ENCODE assay signal across 19 cellular contexts in genomic region chr1:32705516-32705915, GRCh38. TPM values are rescaled to one million over a fixed set of nuclear protein-coding genes. Genes with fewer than 3 reads are reported as not detected.
"Had no signal": no experiment of that assay in that cellular context is flagged by ENCODE, and none has a peak within 500 bp of the region (broad histone marks: within the 10 kb centered on the region; RNA-seq: fewer than 3 reads in every experiment).

No MANE protein-coding gene starts in this region.

- H3K4me3 ChIP-seq: right lobe of liver, testis, upper lobe of right lung had no signal

- DNase-seq: activated CD4-positive, alpha-beta memory T cell treated with anti-CD3 and anti-CD28 coated beads, Interleukin-2, amount 10 ng/mL, durations not matched to agents 7 days and 5 days; activated CD4-positive, alpha-beta T cell treated with anti-CD3 and anti-CD28 coated beads, Interleukin-2, amount 10 ng/mL, durations not matched to agents 24 days and 14 days; activated effector memory CD4-positive, alpha-beta T cell treated with Interleukin-2 at 50 U/mL for 16 hours; activated naive CD4-positive, alpha-beta T cell treated with anti-CD3 and anti-CD28 coated beads, Interleukin-2, amount 10 ng/mL, durations not matched to agents 7 days and 5 days; activated naive CD8-positive, alpha-beta T cell treated with anti-CD3 and anti-CD28 coated beads, Interleukin-2, amount 50 U/mL, for 24 hours; activated T-cell treated with anti-CD3 and anti-CD28 coated beads, Interleukin-2, amount 50 U/mL, for 72 hours; effector CD8-positive, alpha-beta T cell; hypothalamus; nephron progenitor cell; small intestine; stimulated activated CD4-positive, alpha-beta T cell treated with anti-CD3 and anti-CD28 coated beads, Interleukin-15, amount 100 ng/mL, for 24 hours; testis; upper lobe of right lung had no signal

- H3K27me3 ChIP-seq: right lobe of liver, testis, upper lobe of right lung had no signal

- H3K9ac ChIP-seq: parathyroid adenoma had no signal

- H3K27ac ChIP-seq: parathyroid adenoma, right lobe of liver, testis, upper lobe of right lung had no signal

- ATAC-seq: activated CD4-positive, CD25-positive, alpha-beta regulatory T cell treated with anti-CD3 and anti-CD28 coated beads, Interleukin-2, amount 50 U/mL, for 24 hours; activated naive CD8-positive, alpha-beta T cell treated with anti-CD3 and anti-CD28 coated beads, Interleukin-2, amount 50 U/mL, for 24 hours; activated T-cell treated with anti-CD3 and anti-CD28 coated beads, Interleukin-2, amount 50 U/mL, for 72 hours; right lobe of liver; stimulated activated memory B cell treated with anti-CD40 and anti-IgM and Interleukin-4, amounts not matched to agents 10 μg/mL and 1 μg/mL and 100 μg/mL, for 72 hours; upper lobe of right lung had no signal

- H3K36me3 ChIP-seq: right lobe of liver, upper lobe of right lung had no signal

- H3K9me3 ChIP-seq: right lobe of liver, testis, upper lobe of right lung had no signal

- FAIRE-seq: frontal cortex, small intestine had no signal

RNA-seq across cellular contexts. Expression of gene SYNC, which starts 2.9 kb away (rescaled TPM):
- total RNA-seq: activated CD4-positive, alpha-beta memory T cell treated with anti-CD3 and anti-CD28 coated beads, Interleukin-2, amount 10 ng/mL, durations not matched to agents 7 days and 5 days; activated CD4-positive, alpha-beta T cell treated with anti-CD3 and anti-CD28 coated beads, Interleukin-2, amount 10 ng/mL, durations not matched to agents 24 days and 14 days; activated T-cell treated with anti-CD3 and anti-CD28 coated beads, Interleukin-2, amount 50 U/mL, for 72 hours; T-helper 2 cell treated with Interferon-gamma antibody and Interleukin-4, amounts not matched to agents 100 ng/mL and 5 ng/mL, for 36 hours had no signal
